In the genomic region with DNA sequence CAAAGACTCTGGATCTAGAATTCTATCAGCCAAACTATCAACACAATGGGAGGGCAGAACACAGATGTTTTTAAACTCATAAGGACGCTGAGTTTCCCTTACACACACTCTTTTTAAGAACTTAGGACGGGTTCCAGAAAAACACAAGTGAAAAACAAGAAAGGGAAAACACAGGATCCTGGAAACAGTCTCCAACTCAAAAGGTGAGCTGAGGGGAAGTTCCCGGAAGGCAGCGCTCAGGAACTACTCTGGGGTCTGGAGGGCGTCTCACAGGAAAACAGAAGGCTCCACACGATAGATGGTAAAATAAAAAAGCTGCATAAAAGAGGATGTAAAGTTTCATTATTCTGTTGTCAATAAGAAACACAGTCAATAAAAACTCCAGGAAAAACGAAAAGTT, we compare ENCODE assay signal across 21 cellular contexts.
"Had no signal": no experiment of that assay in that cellular context is flagged by ENCODE, and none has a peak within 500 bp of the region (broad histone marks: within the 10 kb centered on the region; RNA-seq: fewer than 3 reads in every experiment).

No MANE protein-coding gene starts in this region.

- ATAC-seq: activated CD4-positive, alpha-beta T cell treated with anti-CD3 and anti-CD28 coated beads for 36 hours; activated CD8-positive, alpha-beta memory T cell treated with anti-CD3 and anti-CD28 coated beads, Interleukin-2, amount 10 ng/mL, durations not matched to agents 7 days and 5 days; activated CD8-positive, alpha-beta T cell treated with anti-CD3 and anti-CD28 coated beads, Interleukin-2, amount 10 ng/mL, durations not matched to agents 7 days and 5 days; mucosa of descending colon; natural killer cell treated with Interleukin-12 subunit alpha and Interleukin-12 subunit beta and Interleukin-15 and Interleukin-18, amount 100 ng/mL, for 72 hours; stimulated activated naive B cell treated with anti-CD40 and anti-IgM and Interleukin-4, amounts not matched to agents 10 μg/mL and 1 μg/mL and 100 μg/mL, for 72 hours had no signal

- H3K27ac ChIP-seq: stomach, suprapubic skin had no signal

- H3K4me3 ChIP-seq: mucosa of descending colon, sigmoid colon, smooth muscle cell, stomach, suprapubic skin, tibial nerve had no signal

- H3K4me2 ChIP-seq: smooth muscle cell had no signal

- H3K36me3 ChIP-seq: sigmoid colon, suprapubic skin had no signal

- DNase-seq: activated CD4-positive, alpha-beta T cell treated with anti-CD3 and anti-CD28 coated beads for 36 hours; activated CD4-positive, CD25-positive, alpha-beta regulatory T cell; activated CD8-positive, alpha-beta memory T cell treated with anti-CD3 and anti-CD28 coated beads, Interleukin-2, amount 10 ng/mL, durations not matched to agents 7 days and 5 days; activated CD8-positive, alpha-beta T cell treated with anti-CD3 and anti-CD28 coated beads, Interleukin-2, amount 10 ng/mL, durations not matched to agents 7 days and 5 days; activated T-cell treated with anti-CD3 and anti-CD28 coated beads, Interleukin-2, amount 50 U/mL, for 48 hours; anterior cingulate cortex; effector CD8-positive, alpha-beta T cell; islet precursor cell; stimulated activated CD4-positive, alpha-beta T cell treated with anti-CD3 and anti-CD28 coated beads, Interleukin-15, amount 100 ng/mL, for 24 hours; stimulated activated CD4-positive, alpha-beta T cell treated with anti-CD3 and anti-CD28 coated beads, Interleukin-2, amount 100 ng/mL, for 24 hours; stimulated activated naive B cell treated with anti-CD40 and anti-IgM and Interleukin-4, amounts not matched to agents 10 μg/mL and 1 μg/mL and 100 μg/mL, for 72 hours; stomach; T-helper 1 cell had no signal

- H3K27me3 ChIP-seq: sigmoid colon, suprapubic skin, tibial nerve had no signal

- FAIRE-seq: bronchial epithelial cell, colon had no signal

- H3K9me3 ChIP-seq: mucosa of descending colon, sigmoid colon, stomach, suprapubic skin, tibial nerve had no signal
